ENCODE assay signal across 11 cellular contexts in the genomic region with DNA sequence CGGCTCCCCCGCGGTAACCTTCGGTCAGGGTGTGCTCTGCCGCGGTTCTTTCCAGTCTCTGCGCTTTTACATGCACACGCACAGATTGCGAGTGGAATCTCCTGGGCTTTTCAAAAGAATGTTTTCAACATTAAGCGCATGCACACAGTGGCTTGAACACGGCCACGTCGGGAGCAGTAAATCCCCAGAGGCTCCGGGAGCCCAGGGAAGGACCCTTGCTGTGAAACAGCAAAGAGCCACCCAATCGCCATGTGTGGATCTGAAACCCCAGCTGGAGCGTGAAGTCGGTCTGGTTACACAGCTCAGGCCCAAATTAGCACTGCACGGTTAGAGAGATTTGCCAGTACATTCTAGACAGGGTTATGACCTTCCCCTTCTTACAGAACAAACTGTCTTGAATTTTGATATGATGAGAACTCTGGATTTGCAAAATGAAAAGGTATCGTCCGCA. TPM values are rescaled to one million over a fixed set of nuclear protein-coding genes. Genes with fewer than 3 reads are reported as not detected.
DNase-seq lines count a peak whose midpoint lies in the region; ATAC-seq and TF ChIP-seq lines count a peak whose summit lies in the region.
"Had no signal": no experiment of that assay in that cellular context is flagged by ENCODE, and none has a peak within 500 bp of the region (broad histone marks: within the 10 kb centered on the region; RNA-seq: fewer than 3 reads in every experiment).

No MANE protein-coding gene starts in this region.

- peaks cover 0 to 2% (median 0%) of the 10 kb centered on the region in 3 donors for H3K36me3 Mint-ChIP-seq in CD8-positive, alpha-beta memory T cell
- no peaks in the 10 kb centered on the region for H3K36me3 Mint-ChIP-seq in T-cell

- H3K27me3 ChIP-seq in CD8-positive, alpha-beta memory T cell (ENCODE audit: insufficient read depth, low read length, poor library complexity, severe bottlenecking), result peaks cover 26% of the 10 kb centered on the region
- H3K27me3 ChIP-seq in right atrium auricular region (no peaks in the 10 kb centered on the region), psoas muscle (ENCODE audit: insufficient read depth in 3 of 3, low read length in 2 of 3) (peaks cover 0 to 3% (median 0%) of the 10 kb centered on the region in 3 donors)

- TF ChIP-seq CTCF in right atrium auricular region (IDR thresholded peaks at IDR 0.05) (no peak), psoas muscle (IDR thresholded peaks at IDR 0.05) (no peak)

- H3K27me3 Mint-ChIP-seq in CD8-positive, alpha-beta memory T cell, result peaks cover 37 to 60% of the 10 kb centered on the region in 2 donors
- H3K27me3 Mint-ChIP-seq in T-cell, result peaks cover 38 to 54% of the 10 kb centered on the region in 2 donors

- no peak for DNase-seq in CD8-positive, alpha-beta memory T cell
- no peak for DNase-seq in T-cell
- no peak for DNase-seq in right atrium auricular region (ENCODE audit: low spot score)
- DNase-seq in psoas muscle, result peak; percentile 49 to 87
- DNase-seq in kidney glomerular epithelial cell (lab: John Stamatoyannopoulos, UW), result no peak
- DNase-seq in C1 segment of cervical spinal cord (lab: John Stamatoyannopoulos, UW), result no peak
- DNase-seq: DMS79; stimulated activated CD4-positive, alpha-beta T cell treated with anti-CD3 and anti-CD28 coated beads, Interleukin-2, amount 100 ng/mL, for 48 hours had no signal

- H3K4me1 ChIP-seq in CD8-positive, alpha-beta memory T cell (ENCODE audit: insufficient read depth, low read length), result peaks cover 10% of the 10 kb centered on the region
- peaks cover 0 to 27% of the 10 kb centered on the region in 2 donors for H3K4me1 ChIP-seq in right atrium auricular region
- peaks cover 22% of the 10 kb centered on the region for H3K4me1 ChIP-seq in psoas muscle

- peak overlapping the region; percentile 13 to 85 (median 80) for H3K4me3 Mint-ChIP-seq in CD8-positive, alpha-beta memory T cell
- peak overlapping the region; percentile 63 to 74 (median 73) for H3K4me3 Mint-ChIP-seq in T-cell

- no peaks in the 10 kb centered on the region for H3K36me3 ChIP-seq in CD8-positive, alpha-beta memory T cell (ENCODE audit: insufficient read depth, low read length)
- H3K36me3 ChIP-seq in right atrium auricular region, result no peaks in the 10 kb centered on the region
- no peaks in the 10 kb centered on the region for H3K36me3 ChIP-seq in psoas muscle (ENCODE audit: insufficient read depth in 1 of 2, low read depth in 1 of 2)

- H3K9me3 ChIP-seq in CD8-positive, alpha-beta memory T cell (ENCODE audit: low read length), result no peaks in the 10 kb centered on the region
- no peaks in the 10 kb centered on the region for H3K9me3 ChIP-seq in right atrium auricular region
- no peaks in the 10 kb centered on the region for H3K9me3 ChIP-seq in psoas muscle

- WGBS in psoas muscle, 3 donors, result 3 to 5% (median 4%) methylated on average over 20 of the region's 20 CpGs

- H3K27ac Mint-ChIP-seq in CD8-positive, alpha-beta memory T cell, result peak overlapping the region in 1 of 8 donors; percentile 41
- no peak overlapping the region for H3K27ac Mint-ChIP-seq in T-cell
- H3K27ac Mint-ChIP-seq: T-helper 1 cell treated with Interleukin-12 subunit alpha and Interleukin-12 subunit beta and Interleukin-4 antibody, amounts not matched to agents 30 μg/mL and 1 μg/mL, for 36 hours had no signal

- POLR2A ChIA-PET in CD8-positive, alpha-beta memory T cell (lab: Charles Lee), result no interaction called here
- POLR2A ChIA-PET in T-cell (lab: Charles Lee), result no interaction called here

- intact Hi-C loops in psoas muscle (cut with DNase I), result loop anchor here (2.0 to 10.0 kb wide), 9 partner anchors 58 to 1032 kb away; no protein-coding TSS in a partner anchor

- CTCF ChIA-PET in CD8-positive, alpha-beta memory T cell (lab: Charles Lee), result no interaction called here
- CTCF ChIA-PET in T-cell (lab: Charles Lee), result no interaction called here

- no peak overlapping the region for H3K27ac ChIP-seq in CD8-positive, alpha-beta memory T cell (ENCODE audit: low read depth, low read length)
- H3K27ac ChIP-seq in right atrium auricular region (peak overlapping the region; percentile 28 to 48), psoas muscle (peak overlapping the region; percentile 90)

- no peaks in the 10 kb centered on the region for H3K9me3 Mint-ChIP-seq in CD8-positive, alpha-beta memory T cell
- no peaks in the 10 kb centered on the region for H3K9me3 Mint-ChIP-seq in T-cell
- H3K9me3 Mint-ChIP-seq: T-helper 1 cell treated with Interleukin-12 subunit alpha and Interleukin-12 subunit beta and Interleukin-4 antibody, amounts not matched to agents 30 μg/mL and 1 μg/mL, for 36 hours had no signal

- H3K4me1 Mint-ChIP-seq in CD8-positive, alpha-beta memory T cell, result peaks cover 16 to 22% (median 19%) of the 10 kb centered on the region in 3 donors
- H3K4me1 Mint-ChIP-seq in T-cell, result peaks cover 8 to 18% (median 17%) of the 10 kb centered on the region in 3 donors

- no peak overlapping the region for H3K4me3 ChIP-seq in CD8-positive, alpha-beta memory T cell (ENCODE audit: low read length)
- H3K4me3 ChIP-seq in right atrium auricular region, result peak overlapping the region in 1 of 2 donors; percentile 67
- H3K4me3 ChIP-seq in psoas muscle, result peak overlapping the region; percentile 80

- ATAC-seq in T-cell (replicated peaks in 1 of 4) (no peak), psoas muscle (peak; percentile 68 to 78 (median 74)), GM21528 (IDR thresholded peaks at IDR 0.05; ENCODE audit: low FRiP score, unreplicated experiment) (no peak), HG03457 (IDR thresholded peaks at IDR 0.05; ENCODE audit: unreplicated experiment) (no peak)

RNA-seq across cellular contexts. Expression of a gene that starts 0.9 kb away (rescaled TPM):
- under 1 TPM; 0.20 TPM for total RNA-seq in CD8-positive, alpha-beta memory T cell
- polyA plus RNA-seq in CD8-positive, alpha-beta memory T cell, result not detected
- total RNA-seq in T-cell (under 1 TPM in 3 of 5 donors, not detected in 2; 0.15 to 0.44 (median 0.23) TPM), right atrium auricular region (1 to 10 TPM; 7.2 to 9.9 TPM), psoas muscle (100 to 1,000 TPM in 2 of 4 donors, 10 to 100 TPM in 2; 45.8 to 217 (median 103) TPM)
- polyA plus RNA-seq in psoas muscle, result 100 to 1,000 TPM in 2 of 3 donors, 10 to 100 TPM in 1; 39.2 to 187 (median 129) TPM

Comparison
In these comparisons a context has a peak if more than half of its experiments do, and no peak if none do; other contexts are left out.
1. DNase-seq: peak in psoas muscle (2 of 2); none in CD8-positive, alpha-beta memory T cell (0 of 5), T-cell (0 of 34), right atrium auricular region (single experiment), kidney glomerular epithelial cell (single experiment) and C1 segment of cervical spinal cord (0 of 14).
2. ATAC-seq: peak in psoas muscle (4 of 4); none in T-cell (0 of 4), GM21528 (single experiment) and HG03457 (single experiment).
3. RNA of a gene that starts 0.9 kb away (total RNA-seq): 45.8 to 217 TPM in psoas muscle and 7.2 to 9.9 TPM in right atrium auricular region; 0.15 to 0.44 TPM in T-cell and 0.20 TPM in CD8-positive, alpha-beta memory T cell; every median in the first group is over 4 times any median in the second.